ENCODE assay signal across 10 cellular contexts in the genomic region with DNA sequence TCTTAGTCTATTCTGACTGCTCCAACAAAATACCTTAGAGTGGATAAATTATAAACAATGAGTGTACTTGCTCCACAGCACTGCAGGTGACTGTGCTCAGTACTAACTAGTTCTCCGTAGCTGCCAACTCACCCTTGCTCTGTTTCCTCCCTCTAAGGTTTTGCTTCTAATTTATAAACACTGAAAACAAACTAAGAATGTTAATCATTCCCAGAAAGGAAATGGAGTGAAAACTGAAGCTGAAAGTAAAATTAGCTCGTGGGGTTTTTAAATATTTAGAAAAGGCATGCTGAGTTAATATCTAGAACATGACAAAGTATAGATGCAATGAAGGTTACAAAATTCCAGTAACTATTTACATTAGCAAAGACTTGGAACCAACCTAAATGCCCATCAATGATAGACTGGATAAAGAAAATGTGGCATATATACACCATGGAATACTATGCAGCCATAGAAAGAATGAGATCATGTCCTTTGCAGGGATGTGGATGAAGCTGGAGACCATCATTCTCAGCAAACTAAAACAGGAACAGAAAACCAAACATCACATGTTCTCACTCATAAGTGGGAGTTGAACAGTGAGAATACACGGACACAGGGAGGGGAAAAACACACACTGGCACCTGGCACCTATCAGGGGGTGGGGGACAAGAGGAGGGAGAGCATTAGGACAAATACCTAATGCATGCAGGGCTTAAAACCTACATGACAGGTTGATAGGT. TPM values are rescaled to one million over a fixed set of nuclear protein-coding genes. Genes with fewer than 3 reads are reported as not detected.
A peak's percentile ranks its signal among the peaks of the same experiment; 100 is the strongest.
DNase-seq lines count a peak whose midpoint lies in the region; ATAC-seq and TF ChIP-seq lines count a peak whose summit lies in the region.
"Not testable (repeated sequence)": the region's sequence is repeated elsewhere in the genome, so short reads cannot be mapped to it uniquely, and the experiment has no call there.
"Had no signal": no experiment of that assay in that cellular context is flagged by ENCODE, and none has a peak within 500 bp of the region (broad histone marks: within the 10 kb centered on the region; RNA-seq: fewer than 3 reads in every experiment).

No MANE protein-coding gene starts in this region.

- H3K4me1 Mint-ChIP-seq in activated CD4-positive, alpha-beta T cell treated with anti-CD3 and anti-CD28 coated beads for 36 hours, result peaks cover 48% of the 10 kb centered on the region
- H3K4me1 Mint-ChIP-seq in activated naive CD8-positive, alpha-beta T cell (ENCODE audit: low read depth), result peaks cover 40% of the 10 kb centered on the region

- not testable (repeated sequence) for H3K9me3 Mint-ChIP-seq in activated CD4-positive, alpha-beta T cell treated with anti-CD3 and anti-CD28 coated beads for 36 hours (ENCODE audit: low read depth); activated naive CD8-positive, alpha-beta T cell (ENCODE audit: low read depth)

- intact Hi-C loops in activated CD4-positive, alpha-beta T cell treated with anti-CD3 and anti-CD28 coated beads for 36 hours (cut with DNase I, micrococcal nuclease), result loop anchor here (1.0 kb wide), 3 partner anchors 10 to 26 kb away; no protein-coding TSS in a partner anchor

- not testable (repeated sequence) for H3K4me3 Mint-ChIP-seq in activated CD4-positive, alpha-beta T cell treated with anti-CD3 and anti-CD28 coated beads for 36 hours
- H3K4me3 Mint-ChIP-seq in activated naive CD8-positive, alpha-beta T cell, result peak overlapping the region; percentile 35

- not testable (repeated sequence) for TF ChIP-seq CTCF in GM10248 (IDR thresholded peaks at IDR 0.05; ENCODE audit: control extremely low read depth, extremely low read depth, low read depth, missing control alignments)

- H3K27me3 Mint-ChIP-seq in activated CD4-positive, alpha-beta T cell treated with anti-CD3 and anti-CD28 coated beads for 36 hours; activated naive CD8-positive, alpha-beta T cell: not testable (repeated sequence)

- H3K27ac Mint-ChIP-seq in activated CD4-positive, alpha-beta T cell treated with anti-CD3 and anti-CD28 coated beads for 36 hours, result peak overlapping the region; percentile 72
- H3K27ac Mint-ChIP-seq in activated naive CD8-positive, alpha-beta T cell, result peak overlapping the region; percentile 92

- CTCF ChIA-PET in GM10248 (lab: Yijun Ruan, JAX), result interaction anchor here (0.6 to 1.8 kb wide), 6 partner anchors 11 to 214 kb away, joined by 3 to 8 read pairs (median 3); no protein-coding TSS in a partner anchor
- CTCF ChIA-PET in activated CD4-positive, alpha-beta T cell treated with anti-CD3 and anti-CD28 coated beads for 36 hours (lab: Charles Lee), result interaction anchor here (0.7 to 2.4 kb wide), 7 partner anchors 11 to 368 kb away, joined by 3 to 13 read pairs (median 3); a partner anchor contains a TSS

- DNase-seq in GM10248 (ENCODE audit: extremely low spot score), result peak; percentile 41
- peak; percentile 69 for DNase-seq in activated CD4-positive, alpha-beta T cell treated with anti-CD3 and anti-CD28 coated beads for 36 hours
- DNase-seq in stimulated activated CD4-positive, alpha-beta T cell treated with anti-CD3 and anti-CD28 coated beads, Interleukin-2, amount 100 ng/mL, for 24 hours, result peak; percentile 18 to 44

- ATAC-seq in GM19023 (IDR thresholded peaks at IDR 0.05; ENCODE audit: unreplicated experiment) (peak; percentile 91), GM21515 (IDR thresholded peaks at IDR 0.05; ENCODE audit: unreplicated experiment) (peak; percentile 88), HG02885 (IDR thresholded peaks at IDR 0.05; ENCODE audit: poor library complexity, unreplicated experiment) (peak; percentile 87), HG03378 (IDR thresholded peaks at IDR 0.05; ENCODE audit: unreplicated experiment) (peak; percentile 92)
- peak; percentile 99 for ATAC-seq in activated CD4-positive, alpha-beta T cell treated with anti-CD3 and anti-CD28 coated beads for 36 hours

- not testable (repeated sequence) for H3K36me3 Mint-ChIP-seq in activated CD4-positive, alpha-beta T cell treated with anti-CD3 and anti-CD28 coated beads for 36 hours (ENCODE audit: low read depth); activated naive CD8-positive, alpha-beta T cell

- POLR2A ChIA-PET in GM10248 (lab: Yijun Ruan, JAX), result not testable (repeated sequence)
- POLR2A ChIA-PET in activated CD4-positive, alpha-beta T cell treated with anti-CD3 and anti-CD28 coated beads for 36 hours (lab: Charles Lee), result interaction anchor here (0.7 to 1.3 kb wide), 7 partner anchors 11 to 173 kb away, joined by 3 to 13 read pairs (median 4); a partner anchor contains a TSS

RNA-seq across cellular contexts. Expression of a gene that starts 27.2 kb away (rescaled TPM):
- 100 to 1,000 TPM; 122 to 137 TPM for total RNA-seq in activated CD4-positive, alpha-beta T cell treated with anti-CD3 and anti-CD28 coated beads for 36 hours
- total RNA-seq: GM23338, PC-9 had no signal

Comparison
In these comparisons a context has a peak if more than half of its experiments do, and no peak if none do; other contexts are left out.
1. Peak in every context shown above with its lines: DNase-seq and ATAC-seq.